Comparison of ENCODE assay signal across 14 cellular contexts in genomic region chr5:173825215-173825865, GRCh38.
DNase-seq lines count a peak whose midpoint lies in the region; ATAC-seq, FAIRE-seq and TF ChIP-seq lines count a peak whose summit lies in the region.
"Had no signal": no experiment of that assay in that cellular context is flagged by ENCODE, and none has a peak within 500 bp of the region (broad histone marks: within the 10 kb centered on the region; RNA-seq: fewer than 3 reads in every experiment).

No MANE protein-coding gene starts in this region.

- H3K4me1 ChIP-seq in astrocyte (ENCODE audit: insufficient read depth, low read length) = peaks cover 30% of the 10 kb centered on the region
- H3K4me1 ChIP-seq in stomach = peaks cover 25 to 46% (median 32%) of the 10 kb centered on the region in 4 donors

- H3K9me3 ChIP-seq in astrocyte (ENCODE audit: insufficient read depth, low read depth, low read length) = peaks cover 5% of the 10 kb centered on the region
- no peaks in the 10 kb centered on the region for H3K9me3 ChIP-seq in stomach

- H3K4me3 ChIP-seq in astrocyte (ENCODE audit: insufficient read depth, low read depth, low read length) = no peak overlapping the region
- no peak overlapping the region for H3K4me3 ChIP-seq in stomach

- FAIRE-seq in HTR-8/SVneo (lab: Jason Lieb, UNC) = no peak
- FAIRE-seq in astrocyte (lab: Jason Lieb, UNC) = no peak
- FAIRE-seq: endometrium, GM18507 had no signal

- H3K27ac ChIP-seq in astrocyte (ENCODE audit: low read depth, low read length) (peak overlapping the region; percentile 66), stomach (peak overlapping the region; percentile 23 to 84 (median 68))

- peak overlapping the region; percentile 58 for H3K4me2 ChIP-seq in astrocyte (ENCODE audit: low read length)

- peaks cover 37% of the 10 kb centered on the region for H3K4me1 Mint-ChIP-seq in astrocyte (ENCODE audit: low read depth, unreplicated experiment)

- no peaks in the 10 kb centered on the region for H4K20me1 ChIP-seq in astrocyte (ENCODE audit: insufficient read depth, low read length)

- peaks cover 6% of the 10 kb centered on the region for H3K9me3 Mint-ChIP-seq in astrocyte (ENCODE audit: unreplicated experiment)

- peaks cover 2% of the 10 kb centered on the region for H3K27me3 Mint-ChIP-seq in astrocyte (ENCODE audit: low read depth, unreplicated experiment)
- H3K27me3 Mint-ChIP-seq: activated CD4-positive, alpha-beta memory T cell treated with anti-CD3 and anti-CD28 coated beads, Interleukin-2, amount 10 ng/mL, durations not matched to agents 7 days and 5 days; activated naive CD8-positive, alpha-beta T cell treated with anti-CD3 and anti-CD28 coated beads, Interleukin-2, amount 10 ng/mL, durations not matched to agents 7 days and 5 days; stimulated activated naive B cell treated with anti-CD40 and anti-IgM and Interleukin-4, amounts not matched to agents 10 μg/mL and 1 μg/mL and 100 μg/mL, for 72 hours had no signal

- H3K4me3 Mint-ChIP-seq in astrocyte (ENCODE audit: unreplicated experiment) = no peak overlapping the region
- H3K4me3 Mint-ChIP-seq: activated CD4-positive, alpha-beta memory T cell treated with anti-CD3 and anti-CD28 coated beads, Interleukin-2, amount 10 ng/mL, durations not matched to agents 7 days and 5 days; activated naive CD8-positive, alpha-beta T cell treated with anti-CD3 and anti-CD28 coated beads, Interleukin-2, amount 10 ng/mL, durations not matched to agents 7 days and 5 days; naive thymus-derived CD8-positive, alpha-beta T cell; stimulated activated naive B cell treated with anti-CD40 and anti-IgM and Interleukin-4, amounts not matched to agents 10 μg/mL and 1 μg/mL and 100 μg/mL, for 72 hours had no signal

- TF ChIP-seq CTCF in astrocyte (IDR thresholded peaks at IDR 0.05; ENCODE audit: insufficient read depth, low read depth, low read length) (no peak), stomach (IDR thresholded peaks at IDR 0.05) (no peak)

- no peak for TF ChIP-seq POLR2A in stomach (IDR thresholded peaks at IDR 0.05)

- no peaks in the 10 kb centered on the region for H3K36me3 Mint-ChIP-seq in astrocyte (ENCODE audit: low read depth, unreplicated experiment)
- H3K36me3 Mint-ChIP-seq: activated naive CD8-positive, alpha-beta T cell treated with anti-CD3 and anti-CD28 coated beads, Interleukin-2, amount 10 ng/mL, durations not matched to agents 7 days and 5 days had no signal

- WGBS in stomach, 5 donors = 77 to 83% (median 80%) methylated on average over 13 of the region's 13 CpGs

- TF ChIP-seq EP300 in stomach (IDR thresholded peaks at IDR 0.05) = no peak

- no peak overlapping the region for H2AFZ ChIP-seq in astrocyte (ENCODE audit: low read depth, low read length)

- no peak for ATAC-seq in left lobe of liver
- no peak for ATAC-seq in GM19397 (IDR thresholded peaks at IDR 0.05; ENCODE audit: unreplicated experiment)
- ATAC-seq: naive thymus-derived CD8-positive, alpha-beta T cell; stimulated activated naive B cell treated with anti-CD40 and anti-IgM and Interleukin-4, amounts not matched to agents 10 μg/mL and 1 μg/mL and 100 μg/mL, for 72 hours had no signal

- H3K36me3 ChIP-seq in astrocyte (ENCODE audit: insufficient read depth, low read length) = no peaks in the 10 kb centered on the region
- no peaks in the 10 kb centered on the region for H3K36me3 ChIP-seq in stomach

- H3K27ac Mint-ChIP-seq in astrocyte (ENCODE audit: unreplicated experiment) = peak overlapping the region; percentile 94
- H3K27ac Mint-ChIP-seq: activated CD4-positive, alpha-beta memory T cell treated with anti-CD3 and anti-CD28 coated beads, Interleukin-2, amount 10 ng/mL, durations not matched to agents 7 days and 5 days; activated naive CD8-positive, alpha-beta T cell treated with anti-CD3 and anti-CD28 coated beads, Interleukin-2, amount 10 ng/mL, durations not matched to agents 7 days and 5 days; naive thymus-derived CD8-positive, alpha-beta T cell had no signal

- H3K27me3 ChIP-seq in astrocyte (ENCODE audit: insufficient read depth, low read length) (no peaks in the 10 kb centered on the region), stomach (no peaks in the 10 kb centered on the region)

- intact Hi-C loops in stomach (cut with DNase I; ENCODE audit: low total_unique reads) = no loop called here

- no peaks in the 10 kb centered on the region for H3K79me2 ChIP-seq in astrocyte (ENCODE audit: insufficient read depth, low read length)

- peak overlapping the region; percentile 39 for H3K9ac ChIP-seq in astrocyte (ENCODE audit: low read length)

- DNase-seq in HTR-8/SVneo (ENCODE audit: insufficient read length, low spot score) (peak; percentile 45), astrocyte (ENCODE audit: low read depth) (peak; percentile 54), left kidney (ENCODE audit: low read depth, low spot score) (peak; percentile 77), stomach (no peak), left lobe of liver (ENCODE audit: low spot score) (no peak)
- DNase-seq in activated effector memory CD4-positive, alpha-beta T cell treated with Interleukin-2 at 50 U/mL for 16 hours = no peak
- DNase-seq: activated CD4-positive, alpha-beta memory T cell treated with anti-CD3 and anti-CD28 coated beads, Interleukin-2, amount 10 ng/mL, durations not matched to agents 7 days and 5 days; activated naive CD8-positive, alpha-beta T cell treated with anti-CD3 and anti-CD28 coated beads, Interleukin-2, amount 10 ng/mL, durations not matched to agents 7 days and 5 days; naive thymus-derived CD8-positive, alpha-beta T cell; NCI-H146; stimulated activated naive B cell treated with anti-CD40 and anti-IgM and Interleukin-4, amounts not matched to agents 10 μg/mL and 1 μg/mL and 100 μg/mL, for 72 hours had no signal

Comparison
In these comparisons a context has a peak if more than half of its experiments do, and no peak if none do; other contexts are left out.
1. DNase-seq: peak in HTR-8/SVneo (single experiment), astrocyte (single experiment) and left kidney (single experiment); none in stomach (single experiment), left lobe of liver (single experiment) and activated effector memory CD4-positive, alpha-beta T cell treated with Interleukin-2 at 50 U/mL for 16 hours (single experiment).